8 cellular contexts compared by ENCODE assay signal in the genomic region with DNA sequence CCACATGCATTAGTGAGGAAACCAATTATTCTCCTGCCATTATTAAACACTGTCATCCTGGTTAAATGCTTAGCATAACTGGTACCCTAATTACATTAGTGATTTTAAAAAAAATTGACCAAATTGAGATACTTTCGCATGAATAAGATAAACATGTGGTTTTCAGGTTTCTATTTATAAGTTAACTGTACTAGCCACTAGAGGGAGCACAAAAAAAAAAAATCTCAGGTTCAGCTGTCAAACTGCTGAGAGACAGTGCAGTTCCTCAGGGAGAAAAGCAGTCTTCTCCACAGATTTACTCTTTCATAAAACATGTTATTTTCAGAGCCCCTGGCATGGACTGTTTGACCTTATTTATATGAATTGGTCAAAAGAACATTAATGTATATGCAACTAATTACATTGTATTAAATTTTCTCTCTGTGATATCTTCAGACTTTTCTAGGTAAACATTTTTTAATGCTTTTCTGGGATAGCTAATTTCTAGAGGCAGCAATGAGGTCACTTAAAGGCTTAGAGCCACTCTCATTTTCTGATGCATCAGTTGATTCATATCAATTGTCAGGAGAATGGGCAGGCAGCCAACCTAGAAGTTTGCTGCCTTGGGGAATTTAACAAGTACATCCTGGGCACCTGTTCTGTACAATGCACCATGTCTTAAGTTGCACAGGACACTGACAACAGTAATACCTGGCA.
DNase-seq lines count a peak whose midpoint lies in the region; ATAC-seq and TF ChIP-seq lines count a peak whose summit lies in the region.

No MANE protein-coding gene starts in this region.

- H4K91ac ChIP-seq in neuronal stem cell (ENCODE audit: low read depth, low read length, poor library complexity): no peak overlapping the region

- H3K9ac ChIP-seq in neuronal stem cell (ENCODE audit: low read depth, low read length, poor library complexity): no peak overlapping the region

- no peak overlapping the region for H4K8ac ChIP-seq in neuronal stem cell (ENCODE audit: low read depth, low read length)

- no peaks in the 10 kb centered on the region for H3K36me3 Mint-ChIP-seq in activated CD4-positive, alpha-beta T cell treated with anti-CD3 and anti-CD28 coated beads, Interleukin-2, amount 10 ng/mL, durations not matched to agents 24 days and 14 days (ENCODE audit: low read depth)

- no peaks in the 10 kb centered on the region for H3K9me3 Mint-ChIP-seq in activated CD4-positive, alpha-beta T cell treated with anti-CD3 and anti-CD28 coated beads, Interleukin-2, amount 10 ng/mL, durations not matched to agents 24 days and 14 days

- H3K4me1 ChIP-seq in neuronal stem cell (ENCODE audit: control insufficient read depth in 2 of 2, insufficient read depth in 1 of 2, low read depth in 1 of 2, low read length in 2 of 2): no peaks in the 10 kb centered on the region

- H3K79me1 ChIP-seq in neuronal stem cell (ENCODE audit: low read depth, low read length): no peaks in the 10 kb centered on the region

- H3K27ac ChIP-seq in neuronal stem cell (replicated peaks; ENCODE audit: low read length): no peak overlapping the region

- H3K23ac ChIP-seq in neuronal stem cell (ENCODE audit: low read depth, low read length, poor library complexity): no peak overlapping the region

- no peaks in the 10 kb centered on the region for H3K9me3 ChIP-seq in neuronal stem cell (replicated peaks in 1 of 2; ENCODE audit: control insufficient read depth in 2 of 2, insufficient read depth in 1 of 2, low read depth in 1 of 2, low read length in 2 of 2)

- H3K4me3 Mint-ChIP-seq in activated CD4-positive, alpha-beta T cell treated with anti-CD3 and anti-CD28 coated beads, Interleukin-2, amount 10 ng/mL, durations not matched to agents 24 days and 14 days: no peak overlapping the region

- intact Hi-C loops in activated CD4-positive, alpha-beta T cell treated with anti-CD3 and anti-CD28 coated beads, Interleukin-2, amount 10 ng/mL, durations not matched to agents 24 days and 14 days (cut with micrococcal nuclease): loop anchor here (5.0 kb wide), 1 partner anchor 217 kb away; the partner anchor contains the start of gene WDFY3

- no peak overlapping the region for H2AK5ac ChIP-seq in neuronal stem cell (ENCODE audit: low read depth, low read length)

- H3K4me2 ChIP-seq in neuronal stem cell (ENCODE audit: insufficient read depth, low read length, poor library complexity, severe bottlenecking): no peak overlapping the region

- H3K4me1 Mint-ChIP-seq in activated CD4-positive, alpha-beta T cell treated with anti-CD3 and anti-CD28 coated beads, Interleukin-2, amount 10 ng/mL, durations not matched to agents 24 days and 14 days: no peaks in the 10 kb centered on the region

- H2AFZ ChIP-seq in neuronal stem cell (ENCODE audit: low read length): no peak overlapping the region

- H3K18ac ChIP-seq in neuronal stem cell (ENCODE audit: low read length): no peak overlapping the region

- H3K4ac ChIP-seq in neuronal stem cell (ENCODE audit: low read length): no peak overlapping the region

- peaks cover 2% of the 10 kb centered on the region for H3K27me3 Mint-ChIP-seq in activated CD4-positive, alpha-beta T cell treated with anti-CD3 and anti-CD28 coated beads, Interleukin-2, amount 10 ng/mL, durations not matched to agents 24 days and 14 days

- no peak overlapping the region for H3K14ac ChIP-seq in neuronal stem cell (ENCODE audit: low read length)

- H3K27me3 ChIP-seq in neuronal stem cell (ENCODE audit: control insufficient read depth in 3 of 3, insufficient read depth in 3 of 3, low read depth in 1 of 3, low read length in 3 of 3): no peaks in the 10 kb centered on the region

- no peak overlapping the region for H3K27ac Mint-ChIP-seq in activated CD4-positive, alpha-beta T cell treated with anti-CD3 and anti-CD28 coated beads, Interleukin-2, amount 10 ng/mL, durations not matched to agents 24 days and 14 days

- no peak overlapping the region for H2BK12ac ChIP-seq in neuronal stem cell (ENCODE audit: low read length)

- no peak overlapping the region for H2BK15ac ChIP-seq in neuronal stem cell (ENCODE audit: low read length)

- no peak overlapping the region for H3K4me3 ChIP-seq in neuronal stem cell (ENCODE audit: low read length in 2 of 2)

- no peak overlapping the region for H2BK120ac ChIP-seq in neuronal stem cell (ENCODE audit: low read depth, low read length)

- no peak overlapping the region for H2BK5ac ChIP-seq in neuronal stem cell (ENCODE audit: low read length)

- peak; percentile 42 for ATAC-seq in esophagus mucosa
- no peak for ATAC-seq in HG03139 (IDR thresholded peaks at IDR 0.05; ENCODE audit: unreplicated experiment)

- DNase-seq in DMS53 (lab: John Stamatoyannopoulos, UW) (peak; percentile 65), GM20000 (ENCODE audit: low spot score) (peak; percentile 40), HUDEP-2 (lab: John Stamatoyannopoulos, UW; ENCODE audit: unreplicated experiment in 76 of 76) (peak in 56 of 76 experiments; percentile 11 to 81 (median 52)), RPMI8226 (peak; percentile 52), neuronal stem cell (ENCODE audit: low spot score) (peak; percentile 11)
- DNase-seq in activated CD4-positive, alpha-beta T cell treated with anti-CD3 and anti-CD28 coated beads, Interleukin-2, amount 10 ng/mL, durations not matched to agents 24 days and 14 days: no peak

- no CpG with 5 or more reads among the region's 1 CpG for WGBS in neuronal stem cell (ENCODE audit: extremely low coverage in 2 of 2, insufficient read length in 2 of 2, insufficient replicate concordance in 1 of 2), 2 donors

- no peak for TF ChIP-seq CTCF in GM20000 (IDR thresholded peaks at IDR 0.05; ENCODE audit: extremely low read depth, missing control alignments)

- peaks cover 11 to 97% of the 10 kb centered on the region in 2 donors for H3K36me3 ChIP-seq in neuronal stem cell (replicated peaks in 1 of 2; ENCODE audit: control insufficient read depth in 2 of 2, insufficient read depth in 2 of 2, low read length in 2 of 2)
